Comparison of ENCODE assay signal across 8 cellular contexts in the genomic region with DNA sequence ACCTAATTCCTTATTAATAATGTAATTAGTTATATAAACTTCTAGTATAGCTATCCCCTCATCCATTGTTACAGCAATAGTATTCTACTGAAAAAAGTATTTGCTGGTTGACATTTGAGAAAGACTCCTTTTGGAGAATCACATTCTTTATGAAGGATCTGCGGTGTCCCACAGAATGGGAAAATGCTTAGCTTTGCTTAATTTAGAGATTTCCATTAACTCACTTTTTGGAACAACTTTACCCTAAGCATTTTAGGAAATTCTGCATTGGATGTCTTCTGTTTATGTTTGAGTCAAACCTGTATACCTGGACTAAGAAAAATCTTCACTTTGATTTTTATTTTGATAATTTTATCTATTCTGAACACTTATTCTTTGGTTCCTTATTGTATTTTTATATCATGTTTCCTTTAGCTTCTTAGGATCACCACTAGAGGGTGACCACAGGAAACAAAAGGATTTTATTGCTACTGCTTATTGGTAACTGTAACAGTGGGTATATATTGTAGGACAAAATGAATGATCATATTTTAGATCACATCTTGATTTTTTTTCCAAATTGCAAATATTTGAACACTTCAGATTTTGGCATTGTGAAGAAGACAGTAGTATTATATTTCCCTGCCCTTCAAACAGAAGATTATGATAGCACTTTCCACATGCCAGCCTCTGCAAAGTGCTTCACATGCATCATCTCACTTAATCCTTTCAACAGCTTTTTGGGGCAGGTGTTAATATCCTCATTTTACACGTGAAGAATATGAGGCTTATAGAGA.
DNase-seq lines count a peak whose midpoint lies in the region; ATAC-seq and TF ChIP-seq lines count a peak whose summit lies in the region.

No MANE protein-coding gene starts in this region.

- H3K36me3 ChIP-seq in Panc1 (ENCODE audit: control insufficient read depth, insufficient read depth, low read length) (peaks cover 8% of the 10 kb centered on the region; the same call in 1 of the 2 replicates), tibial artery (peaks cover 0 to 42% (median 14%) of the 10 kb centered on the region in 3 donors)

- H3K9me3 ChIP-seq in Panc1 (ENCODE audit: control insufficient read depth, insufficient read depth, low read depth, low read length) (no peaks in the 10 kb centered on the region), tibial artery (no peaks in the 10 kb centered on the region)

- no peak overlapping the region for H3K27ac ChIP-seq in Panc1 (ENCODE audit: low read length)
- H3K27ac ChIP-seq in tibial artery = no peak overlapping the region

- H3K4me3 ChIP-seq in Panc1 (ENCODE audit: low read depth in 2 of 2, low read length in 2 of 2) = no peak overlapping the region
- no peak overlapping the region for H3K4me3 ChIP-seq in fibroblast of pulmonary artery (replicated peaks; ENCODE audit: low read depth, low read length)
- H3K4me3 ChIP-seq in tibial artery = no peak overlapping the region

- BruUV-seq in Panc1 (replicated peaks; lab: Mats Ljungman, UMichigan) = no TSS peak

- no peaks in the 10 kb centered on the region for H3K27me3 ChIP-seq in Panc1 (ENCODE audit: control insufficient read depth, insufficient read depth, low read length)
- H3K27me3 ChIP-seq in tibial artery = no peaks in the 10 kb centered on the region

- H3K4me1 ChIP-seq in Panc1 (ENCODE audit: control insufficient read depth, insufficient read depth, low read length) = no peaks in the 10 kb centered on the region
- no peaks in the 10 kb centered on the region for H3K4me1 ChIP-seq in tibial artery

- peak; percentile 62; the same call in 1 of the 2 replicates for TF ChIP-seq CTCF in Panc1 (IDR thresholded peaks at IDR 0.05)
- peak; percentile 74 for TF ChIP-seq CTCF in fibroblast of pulmonary artery (IDR thresholded peaks at IDR 0.05; ENCODE audit: low read length, missing control alignments)
- peak; percentile 58 to 66 for TF ChIP-seq CTCF in tibial artery (IDR thresholded peaks at IDR 0.05)

- in situ Hi-C loops in Panc1 (cut with HindIII; ENCODE audit: low pct_unique_long_range_greater_than_20kb, low sequenced_read_pairs) = no loop called here

- POLR2A ChIA-PET in Panc1 (lab: Charles Lee) = no interaction called here

- peak; percentile 31 for DNase-seq in SIG-M5 treated with dmso at 0.1 percent for 504 hours (lab: John Stamatoyannopoulos, UW; ENCODE audit: unreplicated experiment)
- no peak for DNase-seq in SIG-M5 (lab: John Stamatoyannopoulos, UW)
- DNase-seq in Panc1 (ENCODE audit: low read depth, low spot score) = no peak
- DNase-seq in fibroblast of pulmonary artery (ENCODE audit: low read depth) = peak; percentile 51
- DNase-seq in tibial artery = no peak
- DNase-seq in epidermal melanocyte (ENCODE audit: insufficient read length, low spot score) = no peak
- DNase-seq in ureter (ENCODE audit: low spot score) = no peak

- no peak for ATAC-seq in Panc1
- ATAC-seq in HG02884 (IDR thresholded peaks at IDR 0.05; ENCODE audit: unreplicated experiment) = no peak

- CTCF ChIA-PET in Panc1 (lab: Charles Lee) = no interaction called here

- intact Hi-C loops in Panc1 (cut with micrococcal nuclease; ENCODE audit: unreplicated experiment) = no loop called here
- intact Hi-C loops in tibial artery (cut with DNase I; ENCODE audit: low total_unique reads) = no loop called here

Comparison
In these comparisons a context has a peak if more than half of its experiments do, and no peak if none do; other contexts are left out.
1. DNase-seq: peak in SIG-M5 treated with dmso at 0.1 percent for 504 hours (single experiment) and fibroblast of pulmonary artery (single experiment); none in SIG-M5 (single experiment), Panc1 (single experiment), tibial artery (0 of 2), epidermal melanocyte (single experiment) and ureter (single experiment).
2. Peak in every context shown above with its lines, with median percentiles within 50 percentile points of each other: CTCF ChIP-seq.